ENCODE assay signal across 37 cellular contexts in the genomic region with DNA sequence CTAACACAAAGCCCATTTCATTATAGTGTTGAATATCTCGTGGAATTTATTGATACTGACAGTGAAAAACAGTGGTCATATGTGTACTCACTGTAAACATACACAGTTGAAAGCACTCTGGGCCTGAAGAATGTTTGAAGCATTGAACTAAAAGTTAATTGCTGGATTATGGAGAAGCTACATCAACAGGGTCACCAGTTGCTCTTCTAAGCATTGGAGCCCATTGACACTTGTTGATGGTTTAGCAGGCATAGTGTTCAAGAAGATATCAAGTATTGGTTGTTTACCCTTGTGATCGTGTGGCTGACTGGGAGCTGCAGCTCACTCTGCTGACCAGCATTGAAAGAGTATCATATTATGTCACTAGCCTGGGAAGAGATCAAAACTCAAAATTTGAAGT. TPM values are rescaled to one million over a fixed set of nuclear protein-coding genes. Genes with fewer than 3 reads are reported as not detected.
"Had no signal": no experiment of that assay in that cellular context is flagged by ENCODE, and none has a peak within 500 bp of the region (broad histone marks: within the 10 kb centered on the region; RNA-seq: fewer than 3 reads in every experiment).

No MANE protein-coding gene starts in this region.

- H3K4me3 ChIP-seq: MG63 had no signal

- H3K9me3 ChIP-seq: MG63 had no signal

- H3K27me3 ChIP-seq: MG63 had no signal

- DNase-seq: Karpas-422, Kasumi-1, MG63, MM.1S, MV-4-11, NCI-H1048, NCI-H1092, NCI-H1092 treated with DMSO at 0.1 percent for 48 hours, NCI-H1105, NCI-H1105 treated with DMSO at 0.1 percent for 48 hours, NCI-H1417, NCI-H1417 treated with DMSO at 0.1 percent for 48 hours, NCI-H1436, NCI-H1436 treated with DMSO at 0.1 percent for 48 hours, NCI-H146, NCI-H1694, NCI-H1694 treated with DMSO at 0.1 percent for 48 hours, NCI-H187, NCI-H187 treated with DMSO at 0.1 percent for 48 hours, NCI-H1930, NCI-H2029, NCI-H2029 treated with DMSO at 0.1 percent for 48 hours, NCI-H2081, NCI-H2081 treated with DMSO at 0.1 percent for 48 hours, NCI-H2107, NCI-H2171, NCI-H2171 treated with DMSO at 0.1 percent for 48 hours, NCI-H2227 treated with DMSO at 0.1 percent for 48 hours, NCI-H226, NCI-H345, NCI-H446, NCI-H446 treated with DMSO at 0.1 percent for 48 hours, NCI-H510A, NCI-H510A treated with DMSO at 0.1 percent for 48 hours, NCI-H524, NCI-H524 treated with DMSO at 0.1 percent for 48 hours had no signal

RNA-seq across cellular contexts. Expression of a gene that starts 10.3 kb away (rescaled TPM):
- total RNA-seq: MCF 10A had no signal
